In genomic region chrX:101051549-101052302, GRCh38 we compare ENCODE assay signal across 8 cellular contexts. TPM values are rescaled to one million over a fixed set of nuclear protein-coding genes. Genes with fewer than 3 reads are reported as not detected.
A peak's percentile ranks its signal among the peaks of the same experiment; 100 is the strongest.
DNase-seq lines count a peak whose midpoint lies in the region; ATAC-seq, FAIRE-seq and TF ChIP-seq lines count a peak whose summit lies in the region.

TSS of gene TRMT2B (minus strand) at chrX:101052111. CDS start at chrX:101042289, 9,822 bp downstream.

- H2AFZ ChIP-seq in Loucy (ENCODE audit: low read length): peak within 1 kb of the TSS; percentile 98

- H3K9ac ChIP-seq in Loucy (ENCODE audit: low read depth, low read length, poor library complexity, severe bottlenecking): peak within 1 kb of the TSS; percentile 95

- FAIRE-seq in G401.6 (lab: Jason Lieb, UNC): peak; percentile 30

- H3K36me3 ChIP-seq in H7 (replicated peaks; ENCODE audit: control insufficient read depth, insufficient read depth, low read length): no peaks in the 10 kb centered on the region
- no peaks in the 10 kb centered on the region for H3K36me3 ChIP-seq in Loucy (ENCODE audit: insufficient read depth, low read length)
- no peaks in the 10 kb centered on the region for H3K36me3 ChIP-seq in SJCRH30
- no peaks in the 10 kb centered on the region for H3K36me3 ChIP-seq in gastroesophageal sphincter

- peak; percentile 94 for ATAC-seq in gastroesophageal sphincter

- peaks cover 14% of the 10 kb centered on the region; the same call in 1 of the 2 replicates for H3K79me2 ChIP-seq in Loucy (ENCODE audit: insufficient read depth, low read length)

- TF ChIP-seq EP300 in gastroesophageal sphincter (IDR thresholded peaks at IDR 0.05): no peak

- no peaks in the 10 kb centered on the region for H3K9me2 ChIP-seq in Loucy (replicated peaks; ENCODE audit: low read depth, low read length)

- H4K20me1 ChIP-seq in Loucy (ENCODE audit: insufficient read depth, low read length, poor library complexity, severe bottlenecking): no peaks in the 10 kb centered on the region

- H3K27me3 ChIP-seq in H7 (ENCODE audit: control insufficient read depth, insufficient read depth, low read length) (no peaks in the 10 kb centered on the region), Loucy (ENCODE audit: insufficient read depth, low read length, poor library complexity, severe bottlenecking) (no peaks in the 10 kb centered on the region), SJCRH30 (no peaks in the 10 kb centered on the region), gastroesophageal sphincter (no peaks in the 10 kb centered on the region)

- H3K9me3 ChIP-seq in Loucy (ENCODE audit: insufficient read depth, low read depth, low read length) (no peaks in the 10 kb centered on the region), SJCRH30 (replicated peaks) (no peaks in the 10 kb centered on the region), gastroesophageal sphincter (no peaks in the 10 kb centered on the region)

- peak; percentile 80 for DNase-seq in H7
- DNase-seq in SJCRH30: peak; percentile 79 to 82
- peak; percentile 63 for DNase-seq in activated gamma-delta T cell treated with anti-CD3 and anti-CD28 coated beads, Interleukin-2, amount 50 U/mL, for 16 hours (ENCODE audit: low read depth)
- DNase-seq in non-pigmented ciliary epithelial cell (ENCODE audit: low read depth): peak; percentile 24
- peak in 48 of 49 donors; percentile 3 to 72 (median 40) for DNase-seq in substantia nigra (lab: John Stamatoyannopoulos, UW)

- H3K4me3 ChIP-seq in H7 (ENCODE audit: insufficient read depth, low read depth, low read length) (peak within 1 kb of the TSS; percentile 57), Loucy (ENCODE audit: low read length, poor library complexity, severe bottlenecking) (peak within 1 kb of the TSS; percentile 99), SJCRH30 (peak within 1 kb of the TSS; percentile 86), gastroesophageal sphincter (peak within 1 kb of the TSS; percentile 56 to 65)

- TF ChIP-seq CTCF in Loucy (conservative IDR thresholded peaks at IDR 0.05; ENCODE audit: low read length) (no peak), gastroesophageal sphincter (IDR thresholded peaks at IDR 0.05) (no peak)

- no peaks in the 10 kb centered on the region; the same call in 1 of the 2 replicates for H3F3A ChIP-seq in Loucy (ENCODE audit: low read depth)

- peak in 1 of 2 donors; percentile 7 for TF ChIP-seq POLR2A in gastroesophageal sphincter (IDR thresholded peaks at IDR 0.05)

- peak within 1 kb of the TSS; percentile 84 for H3K4me2 ChIP-seq in Loucy (ENCODE audit: low read depth, low read length, poor library complexity, severe bottlenecking)

- H3K27ac ChIP-seq in SJCRH30 (peak within 1 kb of the TSS; percentile 85), gastroesophageal sphincter (peak within 1 kb of the TSS; percentile 72 to 89 (median 87)), substantia nigra (ENCODE audit: low read depth, low read length, poor library complexity, severe bottlenecking) (peak within 1 kb of the TSS; percentile 27)

- 0 to 29% methylated on average over 7 to 30 of the region's 43 CpGs for WGBS in gastroesophageal sphincter (ENCODE audit: low coverage in 1 of 2), 2 donors

- H3K4me1 ChIP-seq in Loucy (ENCODE audit: insufficient read depth, low read length, poor library complexity, severe bottlenecking) (peaks cover 4% of the 10 kb centered on the region), SJCRH30 (no peaks in the 10 kb centered on the region), gastroesophageal sphincter (peaks cover 0 to 20% (median 0%) of the 10 kb centered on the region in 3 donors)

RNA-seq across cellular contexts. Expression of gene TRMT2B, which starts in this region (rescaled TPM):
- total RNA-seq in H7 (2014; rRNA removed; shearing (Covaris generic)): 9.8 and 10.6 TPM in 2 replicates
- total RNA-seq in SJCRH30 (2014; rRNA removed; shearing (Covaris generic)): 15.4 and 16.4 TPM in 2 replicates
- total RNA-seq in gastroesophageal sphincter: 10 to 100 TPM; 11.3 to 22.7 (median 16.7) TPM

Comparison
In these comparisons a context has a peak if more than half of its experiments do, and no peak if none do; other contexts are left out.
1. Peak in every context shown above with its lines: DNase-seq, ATAC-seq, H3K4me3 ChIP-seq and H3K27ac ChIP-seq.
2. DNase-seq: peak in every context shown above with its lines; median percentile 80 in SJCRH30; 80 in H7; 63 in activated gamma-delta T cell treated with anti-CD3 and anti-CD28 coated beads, Interleukin-2, amount 50 U/mL, for 16 hours; 40 in substantia nigra; 24 in non-pigmented ciliary epithelial cell.
3. H3K27ac ChIP-seq: peak in every context shown above with its lines; median percentile 87 in gastroesophageal sphincter; 85 in SJCRH30; 27 in substantia nigra.